17 cellular contexts compared by ENCODE assay signal in the genomic region with DNA sequence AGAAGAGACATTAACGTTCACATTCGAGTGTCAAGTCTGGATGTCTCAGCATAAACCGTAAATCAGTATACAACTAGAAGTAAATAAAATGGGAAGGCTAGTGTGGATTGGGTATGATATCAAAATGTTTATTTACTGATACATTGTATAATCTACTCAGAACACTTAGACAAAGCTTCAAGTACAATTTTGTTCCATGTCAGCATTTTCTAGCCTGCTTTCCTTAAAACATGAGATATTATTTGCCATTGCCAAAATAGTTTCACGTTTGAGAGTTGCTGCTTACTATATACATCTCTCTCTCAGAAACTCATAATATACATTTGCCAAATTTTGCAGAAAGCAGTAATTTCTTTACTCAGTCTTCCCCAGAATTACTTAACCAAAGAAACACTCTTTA.
DNase-seq lines count a peak whose midpoint lies in the region; ATAC-seq and TF ChIP-seq lines count a peak whose summit lies in the region.
"Had no signal": no experiment of that assay in that cellular context is flagged by ENCODE, and none has a peak within 500 bp of the region (broad histone marks: within the 10 kb centered on the region; RNA-seq: fewer than 3 reads in every experiment).

No MANE protein-coding gene starts in this region.

- H3K9me3 ChIP-seq in IMR-90 (ENCODE audit: control insufficient read depth, insufficient read depth, low read length) (no peaks in the 10 kb centered on the region), esophagus (ENCODE audit: control insufficient read depth in 2 of 2, insufficient read depth in 1 of 2, low read depth in 1 of 2, low read length in 1 of 2) (no peaks in the 10 kb centered on the region), neural cell (ENCODE audit: low read length) (no peaks in the 10 kb centered on the region)

- TF ChIP-seq CTCF in IMR-90 (conservative IDR thresholded peaks at IDR 0.05; ENCODE audit: low read depth, low read length) (no peak), neural cell (IDR thresholded peaks at IDR 0.05; ENCODE audit: poor library complexity, severe bottlenecking) (no peak)

- TF ChIP-seq EP300 in neural cell (conservative IDR thresholded peaks at IDR 0.05; ENCODE audit: poor library complexity, severe bottlenecking) = no peak

- no peaks in the 10 kb centered on the region for H3K9me1 ChIP-seq in IMR-90 (ENCODE audit: insufficient read depth, low read length)

- no peak overlapping the region; the same call in 2 of the 3 replicates for H2BK15ac ChIP-seq in IMR-90 (ENCODE audit: low read depth, low read length)

- H2BK5ac ChIP-seq in IMR-90 (ENCODE audit: low read depth, low read length, poor library complexity, severe bottlenecking) = peak overlapping the region; percentile 68

- no peaks in the 10 kb centered on the region for H3K9me2 ChIP-seq in neural cell (ENCODE audit: insufficient read depth, low read length)

- POLR2A ChIA-PET in IMR-90 (lab: Charles Lee; ENCODE audit: unreplicated experiment) = no interaction called here

- WGBS in IMR-90 (ENCODE audit: extremely low coverage in 2 of 2, insufficient read length in 1 of 2), 2 experiments = no CpG with 5 or more reads among the region's 4 CpGs
- 53 to 61% methylated on average over 4 of the region's 4 CpGs for WGBS in esophagus, 2 donors

- H3K14ac ChIP-seq in IMR-90 (replicated peaks; ENCODE audit: low read depth, low read length) = peak overlapping the region; percentile 23; the same call in 1 of the 2 replicates

- ATAC-seq in IMR-90 (ENCODE audit: low read depth) = no peak
- no peak for ATAC-seq in GM21529 (IDR thresholded peaks at IDR 0.05; ENCODE audit: unreplicated experiment)
- ATAC-seq: Panc1, Right ventricle myocardium inferior had no signal

- peak overlapping the region; percentile 96; the same call in 1 of the 2 replicates for H3K18ac ChIP-seq in IMR-90 (ENCODE audit: low read depth, low read length)

- no peak for TF ChIP-seq RAD21 in IMR-90 (IDR thresholded peaks at IDR 0.05; ENCODE audit: low read length)
- no peak for TF ChIP-seq RAD21 in neural cell (conservative IDR thresholded peaks at IDR 0.05)

- H2AK9ac ChIP-seq in IMR-90 (replicated peaks; ENCODE audit: low read depth, low read length, poor library complexity) = no peak overlapping the region

- H3K4me1 ChIP-seq in ACC112 (ENCODE audit: control insufficient read depth, insufficient read depth, low read length, unreplicated experiment) = peaks cover 37% of the 10 kb centered on the region
- peaks cover 12% of the 10 kb centered on the region for H3K4me1 ChIP-seq in IMR-90 (ENCODE audit: control insufficient read depth, insufficient read depth, low read length)
- H3K4me1 ChIP-seq in esophagus (ENCODE audit: control insufficient read depth in 2 of 2, insufficient read depth in 2 of 2, low read length in 1 of 2) = peaks cover 0 to 2% of the 10 kb centered on the region in 2 donors

- H4K5ac ChIP-seq in IMR-90 (ENCODE audit: low read depth, low read length) = peak overlapping the region; percentile 92; the same call in 1 of the 2 replicates

- BruUV-seq in IMR-90 (replicated peaks; lab: Mats Ljungman, UMichigan) = no TSS peak

- no peak overlapping the region for H3K9ac ChIP-seq in IMR-90 (ENCODE audit: low read depth, low read length)
- H3K9ac ChIP-seq in neural cell (ENCODE audit: low read length) = no peak overlapping the region

- no peaks in the 10 kb centered on the region for H3K79me1 ChIP-seq in IMR-90 (ENCODE audit: low read depth in 1 of 2, low read length in 2 of 2)

- no peaks in the 10 kb centered on the region for H3K27me3 ChIP-seq in ACC112 (ENCODE audit: insufficient read depth, low read length)
- no peaks in the 10 kb centered on the region for H3K27me3 ChIP-seq in IMR-90 (ENCODE audit: control insufficient read depth, insufficient read depth, low read length)
- no peaks in the 10 kb centered on the region for H3K27me3 ChIP-seq in esophagus (ENCODE audit: control insufficient read depth in 1 of 2, insufficient read depth in 2 of 2, low read length in 2 of 2)
- no peaks in the 10 kb centered on the region for H3K27me3 ChIP-seq in neural cell (ENCODE audit: insufficient read depth, low read depth, low read length)

- H3K4me2 ChIP-seq in IMR-90 (ENCODE audit: low read depth, low read length) (peak overlapping the region; percentile 0; the same call in 1 of the 2 replicates), neural cell (ENCODE audit: low read length) (no peak overlapping the region)

- intact Hi-C loops in IMR-90 (cut with micrococcal nuclease) = loop anchor here (5.0 kb wide), 1 partner anchor 238 kb away; a partner anchor contains a TSS

- CTCF ChIA-PET in IMR-90 (lab: Yijun Ruan, JAX) = no interaction called here

- H3K36me3 ChIP-seq in ACC112 (ENCODE audit: insufficient read depth, low read length) (no peaks in the 10 kb centered on the region), IMR-90 (ENCODE audit: control insufficient read depth, insufficient read depth, low read length) (no peaks in the 10 kb centered on the region), esophagus (ENCODE audit: control insufficient read depth in 2 of 2, insufficient read depth in 2 of 2, low read length in 1 of 2) (no peaks in the 10 kb centered on the region), neural cell (ENCODE audit: insufficient read depth, low read length) (no peaks in the 10 kb centered on the region)

- H3F3A ChIP-seq in neural cell (ENCODE audit: insufficient read depth, low read length, poor library complexity, severe bottlenecking) = no peaks in the 10 kb centered on the region

- no peak overlapping the region for H2AFZ ChIP-seq in ACC112 (ENCODE audit: low read length, unreplicated experiment)
- H2AFZ ChIP-seq in IMR-90 (replicated peaks; ENCODE audit: low read length, poor library complexity) = no peak overlapping the region
- no peak overlapping the region for H2AFZ ChIP-seq in neural cell (ENCODE audit: low read depth, low read length)

- DNase-seq in IMR-90 = no peak
- no peak for DNase-seq in Ammon's horn (ENCODE audit: low spot score)
- no peak for DNase-seq in NCI-H524 treated with DMSO at 0.1 percent for 48 hours (lab: John Stamatoyannopoulos, UW)
- DNase-seq: ACHN, COR-L47, H9, NCI-H1417, NCI-H1930, NCI-H2171, NCI-H446 treated with DMSO at 0.1 percent for 48 hours, NCI-H748 treated with DMSO at 0.1 percent for 48 hours had no signal

- H2BK20ac ChIP-seq in IMR-90 (ENCODE audit: low read depth, low read length) = 0 out of 2 replicates have a peak overlapping the region, but pooled peaks have one; percentile 38

- H2BK120ac ChIP-seq in IMR-90 (ENCODE audit: low read depth, low read length) = peak overlapping the region; percentile 69

- peak overlapping the region; percentile 46 to 69 for H4K8ac ChIP-seq in IMR-90 (ENCODE audit: low read depth in 2 of 2, low read length in 2 of 2)

- H3K79me2 ChIP-seq in ACC112 (ENCODE audit: control insufficient read depth, insufficient read depth, low read length, unreplicated experiment) = no peaks in the 10 kb centered on the region
- no peaks in the 10 kb centered on the region for H3K79me2 ChIP-seq in neural cell (replicated peaks; ENCODE audit: insufficient read depth, low read length)

- H2AK5ac ChIP-seq in IMR-90 (ENCODE audit: low read depth, low read length) = peak overlapping the region; percentile 13

- dilution Hi-C loops in IMR-90 (cut with HindIII; ENCODE audit: low sequenced_read_pairs, unreplicated experiment) = no loop called here

- in situ Hi-C loops in IMR-90 (cut with MboI; ENCODE audit: low sequenced_read_pairs) = no loop called here

- H3K4ac ChIP-seq in IMR-90 (ENCODE audit: low read depth, low read length) = peak overlapping the region; percentile 5; the same call in 1 of the 2 replicates

- H4K91ac ChIP-seq in IMR-90 (ENCODE audit: insufficient read depth, low read depth, low read length) = no peak overlapping the region; the same call in 1 of the 2 replicates

- peak overlapping the region; percentile 81 for H3K27ac ChIP-seq in ACC112 (ENCODE audit: low read depth, low read length)
- peak overlapping the region; percentile 29; the same call in 1 of the 2 replicates for H3K27ac ChIP-seq in IMR-90 (ENCODE audit: insufficient read depth, low read length)
- H3K27ac ChIP-seq in esophagus (ENCODE audit: low read depth in 2 of 2, low read length in 1 of 2) = peak overlapping the region; percentile 80 to 93
- H3K27ac ChIP-seq in neural cell (ENCODE audit: low read length) = peak overlapping the region; percentile 59

- no peak overlapping the region for H3K4me3 ChIP-seq in ACC112 (ENCODE audit: low read depth, low read length)
- H3K4me3 ChIP-seq in IMR-90 (ENCODE audit: insufficient read depth, low read depth, low read length) = no peak overlapping the region
- H3K4me3 ChIP-seq in esophagus (ENCODE audit: low read depth in 1 of 2, low read length in 2 of 2) = no peak overlapping the region
- H3K4me3 ChIP-seq in neural cell (ENCODE audit: low read length) = peak overlapping the region; percentile 20

- no peak overlapping the region for H3K56ac ChIP-seq in IMR-90 (ENCODE audit: extremely low read depth, insufficient read depth, low read length)

- peak overlapping the region; percentile 5; the same call in 1 of the 2 replicates for H3K23ac ChIP-seq in IMR-90 (ENCODE audit: low read depth, low read length)

- no peaks in the 10 kb centered on the region for H4K20me1 ChIP-seq in IMR-90 (ENCODE audit: insufficient read depth, low read length)
- no peaks in the 10 kb centered on the region for H4K20me1 ChIP-seq in neural cell (ENCODE audit: insufficient read depth)

- TF ChIP-seq POLR2A in IMR-90 (IDR thresholded peaks at IDR 0.05; ENCODE audit: low read depth, low read length) = no peak

TF ChIP-seq in IMR-90, 13 proteins besides CTCF, POLR2A, EP300 and RAD21 (continues in another document):
- no peak for TF ChIP-seq RFX5 (IDR thresholded peaks at IDR 0.05; ENCODE audit: low read depth, low read length)
- TF ChIP-seq, protein P1, sequence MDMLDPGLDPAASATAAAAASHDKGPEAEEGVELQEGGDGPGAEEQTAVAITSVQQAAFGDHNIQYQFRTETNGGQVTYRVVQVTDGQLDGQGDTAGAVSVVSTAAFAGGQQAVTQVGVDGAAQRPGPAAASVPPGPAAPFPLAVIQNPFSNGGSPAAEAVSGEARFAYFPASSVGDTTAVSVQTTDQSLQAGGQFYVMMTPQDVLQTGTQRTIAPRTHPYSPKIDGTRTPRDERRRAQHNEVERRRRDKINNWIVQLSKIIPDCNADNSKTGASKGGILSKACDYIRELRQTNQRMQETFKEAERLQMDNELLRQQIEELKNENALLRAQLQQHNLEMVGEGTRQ (IDR thresholded peaks at IDR 0.05; ENCODE audit: low read depth, low read length) = no peak

TF ChIP-seq in neural cell, 6 proteins besides CTCF, POLR2A, EP300 and RAD21 (continues in another document):
- TF ChIP-seq SMC3 (conservative IDR thresholded peaks at IDR 0.05; ENCODE audit: poor library complexity) = no peak
- no peak for TF ChIP-seq MXI1 (conservative IDR thresholded peaks at IDR 0.05; ENCODE audit: poor library complexity, severe bottlenecking)

Comparison
In these comparisons a context has a peak if more than half of its experiments do, and no peak if none do; other contexts are left out.
1. H3K27ac ChIP-seq: peak in every context shown above with its lines; median percentile 86 in esophagus; 81 in ACC112; 59 in neural cell; 29 in IMR-90.